7 cellular contexts compared by ENCODE assay signal in genomic region chr3:57544181-57545125, GRCh38. TPM values are rescaled to one million over a fixed set of nuclear protein-coding genes. Genes with fewer than 3 reads are reported as not detected.
A peak's percentile ranks its signal among the peaks of the same experiment; 100 is the strongest.
DNase-seq lines count a peak whose midpoint lies in the region; ATAC-seq, FAIRE-seq and TF ChIP-seq lines count a peak whose summit lies in the region.

A gene with protein sequence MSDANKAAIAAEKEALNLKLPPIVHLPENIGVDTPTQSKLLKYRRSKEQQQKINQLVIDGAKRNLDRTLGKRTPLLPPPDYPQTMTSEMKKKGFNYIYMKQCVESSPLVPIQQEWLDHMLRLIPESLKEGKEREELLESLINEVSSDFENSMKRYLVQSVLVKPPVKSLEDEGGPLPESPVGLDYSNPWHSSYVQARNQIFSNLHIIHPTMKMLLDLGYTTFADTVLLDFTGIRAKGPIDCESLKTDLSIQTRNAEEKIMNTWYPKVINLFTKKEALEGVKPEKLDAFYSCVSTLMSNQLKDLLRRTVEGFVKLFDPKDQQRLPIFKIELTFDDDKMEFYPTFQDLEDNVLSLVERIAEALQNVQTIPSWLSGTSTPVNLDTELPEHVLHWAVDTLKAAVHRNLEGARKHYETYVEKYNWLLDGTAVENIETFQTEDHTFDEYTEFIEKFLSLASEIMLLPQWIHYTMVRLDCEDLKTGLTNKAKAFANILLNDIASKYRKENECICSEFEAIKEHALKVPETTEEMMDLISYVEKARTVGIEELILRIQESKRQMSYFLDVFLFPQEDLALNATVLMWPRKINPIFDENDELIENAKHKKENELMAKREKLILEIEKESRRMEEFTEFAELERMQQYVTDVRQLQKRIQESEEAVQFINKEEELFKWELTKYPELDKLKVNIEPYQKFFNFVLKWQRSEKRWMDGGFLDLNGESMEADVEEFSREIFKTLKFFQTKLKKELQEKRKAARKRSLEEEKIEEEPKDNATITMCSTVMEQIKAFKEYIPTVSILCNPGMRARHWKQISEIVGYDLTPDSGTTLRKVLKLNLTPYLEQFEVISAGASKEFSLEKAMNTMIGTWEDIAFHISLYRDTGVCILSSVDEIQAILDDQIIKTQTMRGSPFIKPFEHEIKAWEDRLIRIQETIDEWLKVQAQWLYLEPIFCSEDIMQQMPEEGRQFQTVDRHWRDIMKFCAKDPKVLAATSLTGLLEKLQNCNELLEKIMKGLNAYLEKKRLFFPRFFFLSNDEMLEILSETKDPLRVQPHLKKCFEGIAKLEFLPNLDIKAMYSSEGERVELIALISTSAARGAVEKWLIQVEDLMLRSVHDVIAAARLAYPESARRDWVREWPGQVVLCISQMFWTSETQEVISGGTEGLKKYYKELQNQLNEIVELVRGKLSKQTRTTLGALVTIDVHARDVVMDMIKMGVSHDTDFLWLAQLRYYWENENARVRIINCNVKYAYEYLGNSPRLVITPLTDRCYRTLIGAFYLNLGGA (N-terminal part only) (minus strand): TSS chr3:57544344. CDS start chr3:57542870, 1,474 bp downstream.

- DNase-seq in NCI-H187 (lab: John Stamatoyannopoulos, UW): peak; percentile 25 to 45
- peak; percentile 56 for DNase-seq in astrocyte of the spinal cord (ENCODE audit: low read depth, low spot score)
- peak; percentile 89 for DNase-seq in kidney
- DNase-seq in HuH-7.5 (ENCODE audit: low spot score): no peak
- no peak for DNase-seq in D721Med (ENCODE audit: insufficient read length, low spot score)

- no peaks in the 10 kb centered on the region for H3K9me3 ChIP-seq in kidney (ENCODE audit: control insufficient read depth in 1 of 2, low read length in 2 of 2)
- H3K9me3 ChIP-seq in gastroesophageal sphincter: no peaks in the 10 kb centered on the region

- in situ Hi-C loops in astrocyte of the spinal cord (cut with HindIII; ENCODE audit: low sequenced_read_pairs): no loop called here

- H3K36me3 ChIP-seq in kidney (ENCODE audit: control insufficient read depth in 1 of 2, insufficient read depth in 2 of 2, low read length in 2 of 2): no peaks in the 10 kb centered on the region
- no peaks in the 10 kb centered on the region for H3K36me3 ChIP-seq in gastroesophageal sphincter

- ATAC-seq in GM18868 (IDR thresholded peaks at IDR 0.05; ENCODE audit: unreplicated experiment) (peak; percentile 43), gastroesophageal sphincter (no peak)

- intact Hi-C loops in kidney (cut with DNase I): no loop called here

- peaks cover 14% of the 10 kb centered on the region for H3K27me3 ChIP-seq in gastroesophageal sphincter

- no peak within 1 kb of the TSS for H3K27ac ChIP-seq in kidney (ENCODE audit: low read depth in 2 of 2, low read length in 2 of 2)
- H3K27ac ChIP-seq in gastroesophageal sphincter: no peak within 1 kb of the TSS

- H3K4me3 ChIP-seq in astrocyte of the spinal cord (ENCODE audit: low read depth, low read length) (peak within 1 kb of the TSS; percentile 36), kidney (ENCODE audit: low read length in 2 of 2) (peak within 1 kb of the TSS; percentile 51 to 64), gastroesophageal sphincter (peak within 1 kb of the TSS in 1 of 2 donors; percentile 24)

- FAIRE-seq in kidney (lab: Jason Lieb, UNC) (no peak), D721Med (lab: Jason Lieb, UNC) (no peak)

- WGBS in gastroesophageal sphincter (ENCODE audit: low coverage in 1 of 2), 2 donors: 10 to 13% methylated on average over 13 to 17 of the region's 20 CpGs

- peak within 1 kb of the TSS; percentile 33 to 58 for H3K9ac ChIP-seq in kidney (ENCODE audit: low read length in 2 of 2)

- no peak for TF ChIP-seq CTCF in astrocyte of the spinal cord (IDR thresholded peaks at IDR 0.05; ENCODE audit: low read depth, low read length)
- no peak for TF ChIP-seq CTCF in kidney (IDR thresholded peaks at IDR 0.05; ENCODE audit: borderline replicate concordance, extremely low read depth, insufficient read depth)
- TF ChIP-seq CTCF in gastroesophageal sphincter (IDR thresholded peaks at IDR 0.05): no peak
- no peak for TF ChIP-seq CTCF in D721Med (IDR thresholded peaks at IDR 0.05; ENCODE audit: insufficient read depth, missing control alignments)

- H3K4me1 ChIP-seq in kidney (ENCODE audit: control insufficient read depth in 1 of 2, insufficient read depth in 1 of 2, low read depth in 1 of 2, low read length in 2 of 2): peaks cover 0 to 4% of the 10 kb centered on the region in 2 donors
- peaks cover 0 to 12% (median 2%) of the 10 kb centered on the region in 3 donors for H3K4me1 ChIP-seq in gastroesophageal sphincter

- TF ChIP-seq POLR2A in gastroesophageal sphincter (IDR thresholded peaks at IDR 0.05): no peak

- no peak for TF ChIP-seq EP300 in gastroesophageal sphincter (IDR thresholded peaks at IDR 0.05)

RNA-seq across cellular contexts. Expression of the gene that starts here (rescaled TPM):
- total RNA-seq in kidney (0.38 TPM), gastroesophageal sphincter (under 1 TPM in 1 of 4 donors, not detected in 3; 0.27 TPM)
- polyA plus RNA-seq in kidney (ENCODE audit: insufficient read depth, low read depth, low replicate concordance): not detected

Comparison
In these comparisons a context has a peak if more than half of its experiments do, and no peak if none do; other contexts are left out.
1. Peak in DNase-seq, H3K4me3 ChIP-seq and H3K9ac ChIP-seq in kidney; RNA of the gene not detected or under 1 TPM.
2. DNase-seq: peak in NCI-H187 (2 of 2) and astrocyte of the spinal cord (single experiment); none in HuH-7.5 (single experiment) and D721Med (single experiment).